11 cellular contexts compared by ENCODE assay signal in genomic region chr11:96211433-96211832, GRCh38.
DNase-seq lines count a peak whose midpoint lies in the region; ATAC-seq and TF ChIP-seq lines count a peak whose summit lies in the region.
"Had no signal": no experiment of that assay in that cellular context is flagged by ENCODE, and none has a peak within 500 bp of the region (broad histone marks: within the 10 kb centered on the region; RNA-seq: fewer than 3 reads in every experiment).

No MANE protein-coding gene starts in this region.

- DNase-seq in stimulated activated CD4-positive, alpha-beta T cell treated with anti-CD3 and anti-CD28 coated beads, Interleukin-15, amount 100 ng/mL, for 24 hours: peak; percentile 34
- DNase-seq in stimulated activated CD4-positive, alpha-beta T cell treated with anti-CD3 and anti-CD28 coated beads, Interleukin-2, amount 100 ng/mL, for 24 hours: no peak
- no peak for DNase-seq in activated naive CD4-positive, alpha-beta T cell treated with anti-CD3 and anti-CD28 coated beads, Interleukin-2, amount 10 ng/mL, durations not matched to agents 7 days and 5 days
- DNase-seq in uterus (no peak), NCI-H748 treated with DMSO at 0.1 percent for 48 hours (lab: John Stamatoyannopoulos, UW) (no peak)
- DNase-seq: NCI-H2171, sigmoid colon, SW 1271 had no signal

- no peaks in the 10 kb centered on the region for H3K27me3 Mint-ChIP-seq in activated naive CD4-positive, alpha-beta T cell treated with anti-CD3 and anti-CD28 coated beads, Interleukin-2, amount 10 ng/mL, durations not matched to agents 7 days and 5 days

- no peak for TF ChIP-seq CTCF in uterus (IDR thresholded peaks at IDR 0.05)

- intact Hi-C loops in uterus (cut with DNase I; ENCODE audit: low total_unique reads): no loop called here

- H3K4me1 Mint-ChIP-seq in activated naive CD4-positive, alpha-beta T cell treated with anti-CD3 and anti-CD28 coated beads, Interleukin-2, amount 10 ng/mL, durations not matched to agents 7 days and 5 days: peaks cover 86% of the 10 kb centered on the region

- TF ChIP-seq POLR2A in uterus (IDR thresholded peaks at IDR 0.05): no peak

- H3K27me3 ChIP-seq in muscle layer of duodenum (ENCODE audit: low read depth, low read length) (no peaks in the 10 kb centered on the region), uterus (no peaks in the 10 kb centered on the region)
- H3K27me3 ChIP-seq: sigmoid colon had no signal

- peak overlapping the region; percentile 67 for H3K27ac Mint-ChIP-seq in activated naive CD4-positive, alpha-beta T cell treated with anti-CD3 and anti-CD28 coated beads, Interleukin-2, amount 10 ng/mL, durations not matched to agents 7 days and 5 days

- H3K27ac ChIP-seq in muscle layer of duodenum (ENCODE audit: low read length) (peak overlapping the region; percentile 58), uterus (peak overlapping the region; percentile 71 to 88)

- CTCF ChIA-PET in activated naive CD4-positive, alpha-beta T cell treated with anti-CD3 and anti-CD28 coated beads, Interleukin-2, amount 10 ng/mL, durations not matched to agents 7 days and 5 days (lab: Charles Lee): no interaction called here

- H3K4me1 ChIP-seq in muscle layer of duodenum (ENCODE audit: control insufficient read depth in 1 of 2, insufficient read depth in 2 of 2, low read length in 2 of 2) (peaks cover 16 to 19% of the 10 kb centered on the region in 2 donors), uterus (peaks cover 4 to 10% of the 10 kb centered on the region in 2 donors)

- no peaks in the 10 kb centered on the region for H3K9me3 Mint-ChIP-seq in activated naive CD4-positive, alpha-beta T cell treated with anti-CD3 and anti-CD28 coated beads, Interleukin-2, amount 10 ng/mL, durations not matched to agents 7 days and 5 days

- H3K4me3 ChIP-seq in muscle layer of duodenum (ENCODE audit: low read depth in 1 of 2, low read length in 2 of 2): no peak overlapping the region
- no peak overlapping the region for H3K4me3 ChIP-seq in uterus
- H3K4me3 ChIP-seq: sigmoid colon had no signal

- H3K4me3 Mint-ChIP-seq in activated naive CD4-positive, alpha-beta T cell treated with anti-CD3 and anti-CD28 coated beads, Interleukin-2, amount 10 ng/mL, durations not matched to agents 7 days and 5 days: no peak overlapping the region

- ATAC-seq in GM21360 (IDR thresholded peaks at IDR 0.05; ENCODE audit: unreplicated experiment) (no peak), GM19463 (IDR thresholded peaks at IDR 0.05; ENCODE audit: unreplicated experiment) (no peak)

- peaks cover 37% of the 10 kb centered on the region for H3K36me3 Mint-ChIP-seq in activated naive CD4-positive, alpha-beta T cell treated with anti-CD3 and anti-CD28 coated beads, Interleukin-2, amount 10 ng/mL, durations not matched to agents 7 days and 5 days

- H3K9me3 ChIP-seq in muscle layer of duodenum (ENCODE audit: control insufficient read depth in 1 of 2, low read length in 2 of 2) (no peaks in the 10 kb centered on the region), uterus (no peaks in the 10 kb centered on the region)
- H3K9me3 ChIP-seq: sigmoid colon had no signal

- H3K36me3 ChIP-seq in muscle layer of duodenum (ENCODE audit: control insufficient read depth in 1 of 2, insufficient read depth in 2 of 2, low read length in 2 of 2) (no peaks in the 10 kb centered on the region), uterus (no peaks in the 10 kb centered on the region)
- H3K36me3 ChIP-seq: sigmoid colon had no signal
